In the genomic region with DNA sequence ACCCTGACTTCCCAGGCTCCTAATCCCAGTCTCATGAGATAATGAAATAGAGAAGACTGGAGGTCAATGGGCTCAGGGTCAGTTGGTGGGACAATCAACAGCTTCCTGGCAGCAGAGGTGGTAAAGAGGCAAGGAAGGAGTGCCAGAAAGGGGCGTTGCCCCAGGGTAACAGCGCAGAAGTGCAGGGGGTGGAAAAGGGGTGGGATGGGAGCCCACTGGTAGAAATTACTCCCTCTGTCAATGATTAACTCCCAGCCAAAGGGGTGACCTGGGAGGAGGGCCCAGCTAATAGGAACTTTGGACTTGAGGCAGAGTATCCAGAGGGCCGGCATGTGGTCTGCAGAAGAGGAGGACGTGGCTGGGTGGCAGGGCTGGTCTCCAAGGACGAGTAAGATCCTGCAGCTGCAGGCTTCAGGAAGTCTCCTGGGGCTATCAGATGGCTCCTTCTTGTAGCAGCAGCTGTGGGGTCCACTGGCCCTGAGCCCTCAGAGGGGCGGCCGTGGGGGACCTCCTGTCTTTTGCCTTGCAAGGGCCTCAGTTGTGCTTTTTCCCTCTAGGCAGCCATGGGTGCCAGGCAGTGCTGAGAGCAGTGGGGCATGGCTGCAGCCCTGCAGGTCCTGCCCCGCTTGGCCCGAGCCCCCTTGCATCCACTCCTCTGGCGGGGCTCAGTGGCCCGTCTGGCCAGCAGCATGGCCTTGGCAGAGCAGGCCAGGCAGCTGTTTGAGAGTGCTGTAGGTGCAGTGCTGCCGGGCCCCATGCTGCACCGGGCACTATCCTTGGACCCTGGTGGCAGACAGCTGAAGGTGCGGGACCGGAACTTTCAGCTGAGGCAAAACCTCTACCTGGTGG, we compare ENCODE assay signal across 1 cellular context.
TF ChIP-seq lines count a peak whose summit lies in the region.

No MANE protein-coding gene starts in this region.

TF ChIP-seq in HepG2, 621 proteins besides CTCF, POLR2A, EP300 and RAD21 (continued from another document and continues in another):
- TF ChIP-seq, protein P1, sequence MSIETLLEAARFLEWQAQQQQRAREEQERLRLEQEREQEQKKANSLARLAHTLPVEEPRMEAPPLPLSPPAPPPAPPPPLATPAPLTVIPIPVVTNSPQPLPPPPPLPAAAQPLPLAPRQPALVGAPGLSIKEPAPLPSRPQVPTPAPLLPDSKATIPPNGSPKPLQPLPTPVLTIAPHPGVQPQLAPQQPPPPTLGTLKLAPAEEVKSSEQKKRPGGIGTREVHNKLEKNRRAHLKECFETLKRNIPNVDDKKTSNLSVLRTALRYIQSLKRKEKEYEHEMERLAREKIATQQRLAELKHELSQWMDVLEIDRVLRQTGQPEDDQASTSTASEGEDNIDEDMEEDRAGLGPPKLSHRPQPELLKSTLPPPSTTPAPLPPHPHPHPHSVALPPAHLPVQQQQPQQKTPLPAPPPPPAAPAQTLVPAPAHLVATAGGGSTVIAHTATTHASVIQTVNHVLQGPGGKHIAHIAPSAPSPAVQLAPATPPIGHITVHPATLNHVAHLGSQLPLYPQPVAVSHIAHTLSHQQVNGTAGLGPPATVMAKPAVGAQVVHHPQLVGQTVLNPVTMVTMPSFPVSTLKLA (IDR thresholded peaks at IDR 0.05) = no peak
- TF ChIP-seq ZFP82 (CRISPR knock-in tag; IDR thresholded peaks at IDR 0.05; ENCODE audit: borderline replicate concordance) (no peak), ZNF329 (CRISPR knock-in tag; IDR thresholded peaks at IDR 0.05; ENCODE audit: low read depth) (no peak; the same call in 1 of the 2 replicates), CBX5 (CRISPR knock-in tag; IDR thresholded peaks at IDR 0.05; ENCODE audit: borderline replicate concordance) (no peak; the same call in 1 of the 2 replicates), ZNF274 (CRISPR knock-in tag; IDR thresholded peaks at IDR 0.05) (peak; percentile 23; the same call in 1 of the 2 replicates), SMAD3 (CRISPR knock-in tag; IDR thresholded peaks at IDR 0.05) (no peak; the same call in 1 of the 2 replicates), MED13 (CRISPR knock-in tag; IDR thresholded peaks at IDR 0.05) (0 out of 2 replicates have a peak, but pooled peaks have one; percentile 35), SP2 (CRISPR knock-in tag; IDR thresholded peaks at IDR 0.05) (peak; percentile 3; the same call in 1 of the 2 replicates), FOXA3 (CRISPR knock-in tag; IDR thresholded peaks at IDR 0.05) (peak; percentile 62), ZNF577 (CRISPR knock-in tag; IDR thresholded peaks at IDR 0.05; ENCODE audit: borderline replicate concordance, low read depth) (no peak), ZSCAN29 (CRISPR knock-in tag; conservative IDR thresholded peaks at IDR 0.05) (0 out of 2 replicates have a peak, but pooled peaks have one; percentile 41), IKZF4 (CRISPR knock-in tag; IDR thresholded peaks at IDR 0.05; ENCODE audit: borderline replicate concordance, low read depth, not compliant biosample characterization) (no peak), ZNF782 (CRISPR knock-in tag; IDR thresholded peaks at IDR 0.05; ENCODE audit: borderline replicate concordance) (no peak; the same call in 1 of the 2 replicates), KMT2A (CRISPR knock-in tag; IDR thresholded peaks at IDR 0.05) (no peak; the same call in 1 of the 2 replicates), RBAK (CRISPR knock-in tag; IDR thresholded peaks at IDR 0.05) (no peak), ZNF780A (CRISPR knock-in tag; IDR thresholded peaks at IDR 0.05) (no peak), SKI (IDR thresholded peaks at IDR 0.05; ENCODE audit: partially characterized antibody) (no peak), ZSCAN31 (CRISPR knock-in tag; IDR thresholded peaks at IDR 0.05; ENCODE audit: low read depth) (no peak; the same call in 1 of the 2 replicates), KLF6 (CRISPR knock-in tag; IDR thresholded peaks at IDR 0.05) (peak; percentile 75; the same call in 1 of the 2 replicates), ZBTB21 (CRISPR knock-in tag; IDR thresholded peaks at IDR 0.05) (no peak), JARID2 (CRISPR knock-in tag; IDR thresholded peaks at IDR 0.05; ENCODE audit: insufficient replicate concordance) (no peak), ZNF530 (CRISPR knock-in tag; IDR thresholded peaks at IDR 0.05; ENCODE audit: low read depth) (no peak), KDM6A (CRISPR knock-in tag; IDR thresholded peaks at IDR 0.05; ENCODE audit: low read depth) (peak; percentile 54; the same call in 1 of the 2 replicates)
- TF ChIP-seq, protein P2, sequence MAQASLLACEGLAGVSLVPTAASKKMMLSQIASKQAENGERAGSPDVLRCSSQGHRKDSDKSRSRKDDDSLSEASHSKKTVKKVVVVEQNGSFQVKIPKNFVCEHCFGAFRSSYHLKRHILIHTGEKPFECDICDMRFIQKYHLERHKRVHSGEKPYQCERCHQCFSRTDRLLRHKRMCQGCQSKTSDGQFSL (CRISPR knock-in tag; IDR thresholded peaks at IDR 0.05) = no peak
- TF ChIP-seq, protein P3, sequence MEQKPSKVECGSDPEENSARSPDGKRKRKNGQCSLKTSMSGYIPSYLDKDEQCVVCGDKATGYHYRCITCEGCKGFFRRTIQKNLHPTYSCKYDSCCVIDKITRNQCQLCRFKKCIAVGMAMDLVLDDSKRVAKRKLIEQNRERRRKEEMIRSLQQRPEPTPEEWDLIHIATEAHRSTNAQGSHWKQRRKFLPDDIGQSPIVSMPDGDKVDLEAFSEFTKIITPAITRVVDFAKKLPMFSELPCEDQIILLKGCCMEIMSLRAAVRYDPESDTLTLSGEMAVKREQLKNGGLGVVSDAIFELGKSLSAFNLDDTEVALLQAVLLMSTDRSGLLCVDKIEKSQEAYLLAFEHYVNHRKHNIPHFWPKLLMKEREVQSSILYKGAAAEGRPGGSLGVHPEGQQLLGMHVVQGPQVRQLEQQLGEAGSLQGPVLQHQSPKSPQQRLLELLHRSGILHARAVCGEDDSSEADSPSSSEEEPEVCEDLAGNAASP (CRISPR knock-in tag; IDR thresholded peaks at IDR 0.05; ENCODE audit: borderline replicate concordance) = peak; percentile 26; the same call in 1 of the 2 replicates
- TF ChIP-seq, protein P4, sequence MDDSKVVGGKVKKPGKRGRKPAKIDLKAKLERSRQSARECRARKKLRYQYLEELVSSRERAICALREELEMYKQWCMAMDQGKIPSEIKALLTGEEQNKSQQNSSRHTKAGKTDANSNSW (CRISPR knock-in tag; IDR thresholded peaks at IDR 0.05; ENCODE audit: borderline replicate concordance) = peak; percentile 37; the same call in 1 of the 2 replicates
- TF ChIP-seq, protein P5, sequence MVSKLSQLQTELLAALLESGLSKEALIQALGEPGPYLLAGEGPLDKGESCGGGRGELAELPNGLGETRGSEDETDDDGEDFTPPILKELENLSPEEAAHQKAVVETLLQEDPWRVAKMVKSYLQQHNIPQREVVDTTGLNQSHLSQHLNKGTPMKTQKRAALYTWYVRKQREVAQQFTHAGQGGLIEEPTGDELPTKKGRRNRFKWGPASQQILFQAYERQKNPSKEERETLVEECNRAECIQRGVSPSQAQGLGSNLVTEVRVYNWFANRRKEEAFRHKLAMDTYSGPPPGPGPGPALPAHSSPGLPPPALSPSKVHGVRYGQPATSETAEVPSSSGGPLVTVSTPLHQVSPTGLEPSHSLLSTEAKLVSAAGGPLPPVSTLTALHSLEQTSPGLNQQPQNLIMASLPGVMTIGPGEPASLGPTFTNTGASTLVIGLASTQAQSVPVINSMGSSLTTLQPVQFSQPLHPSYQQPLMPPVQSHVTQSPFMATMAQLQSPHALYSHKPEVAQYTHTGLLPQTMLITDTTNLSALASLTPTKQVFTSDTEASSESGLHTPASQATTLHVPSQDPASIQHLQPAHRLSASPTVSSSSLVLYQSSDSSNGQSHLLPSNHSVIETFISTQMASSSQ (IDR thresholded peaks at IDR 0.05; ENCODE audit: low read depth) = peak; percentile 99
- TF ChIP-seq, protein P5 (CRISPR knock-in tag; IDR thresholded peaks at IDR 0.05; ENCODE audit: borderline replicate concordance) = peak; percentile 99
- TF ChIP-seq, protein P6, sequence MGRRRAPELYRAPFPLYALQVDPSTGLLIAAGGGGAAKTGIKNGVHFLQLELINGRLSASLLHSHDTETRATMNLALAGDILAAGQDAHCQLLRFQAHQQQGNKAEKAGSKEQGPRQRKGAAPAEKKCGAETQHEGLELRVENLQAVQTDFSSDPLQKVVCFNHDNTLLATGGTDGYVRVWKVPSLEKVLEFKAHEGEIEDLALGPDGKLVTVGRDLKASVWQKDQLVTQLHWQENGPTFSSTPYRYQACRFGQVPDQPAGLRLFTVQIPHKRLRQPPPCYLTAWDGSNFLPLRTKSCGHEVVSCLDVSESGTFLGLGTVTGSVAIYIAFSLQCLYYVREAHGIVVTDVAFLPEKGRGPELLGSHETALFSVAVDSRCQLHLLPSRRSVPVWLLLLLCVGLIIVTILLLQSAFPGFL (CRISPR knock-in tag; IDR thresholded peaks at IDR 0.05) = no peak
- TF ChIP-seq, protein P7, sequence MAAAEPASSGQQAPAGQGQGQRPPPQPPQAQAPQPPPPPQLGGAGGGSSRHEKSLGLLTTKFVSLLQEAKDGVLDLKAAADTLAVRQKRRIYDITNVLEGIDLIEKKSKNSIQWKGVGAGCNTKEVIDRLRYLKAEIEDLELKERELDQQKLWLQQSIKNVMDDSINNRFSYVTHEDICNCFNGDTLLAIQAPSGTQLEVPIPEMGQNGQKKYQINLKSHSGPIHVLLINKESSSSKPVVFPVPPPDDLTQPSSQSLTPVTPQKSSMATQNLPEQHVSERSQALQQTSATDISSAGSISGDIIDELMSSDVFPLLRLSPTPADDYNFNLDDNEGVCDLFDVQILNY (CRISPR knock-in tag; conservative IDR thresholded peaks at IDR 0.05) = no peak
- TF ChIP-seq, protein P8, sequence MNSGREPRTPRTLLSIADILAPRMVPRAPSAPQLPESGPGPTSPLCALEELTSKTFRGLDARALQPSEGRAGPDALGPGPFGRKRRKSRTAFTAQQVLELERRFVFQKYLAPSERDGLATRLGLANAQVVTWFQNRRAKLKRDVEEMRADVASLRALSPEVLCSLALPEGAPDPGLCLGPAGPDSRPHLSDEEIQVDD (CRISPR knock-in tag; IDR thresholded peaks at IDR 0.05; ENCODE audit: borderline replicate concordance) = no peak
- TF ChIP-seq, protein P9, sequence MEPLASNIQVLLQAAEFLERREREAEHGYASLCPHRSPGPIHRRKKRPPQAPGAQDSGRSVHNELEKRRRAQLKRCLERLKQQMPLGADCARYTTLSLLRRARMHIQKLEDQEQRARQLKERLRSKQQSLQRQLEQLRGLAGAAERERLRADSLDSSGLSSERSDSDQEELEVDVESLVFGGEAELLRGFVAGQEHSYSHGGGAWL (CRISPR knock-in tag; IDR thresholded peaks at IDR 0.05) = peak; percentile 64; the same call in 1 of the 2 replicates
- TF ChIP-seq, protein P10, sequence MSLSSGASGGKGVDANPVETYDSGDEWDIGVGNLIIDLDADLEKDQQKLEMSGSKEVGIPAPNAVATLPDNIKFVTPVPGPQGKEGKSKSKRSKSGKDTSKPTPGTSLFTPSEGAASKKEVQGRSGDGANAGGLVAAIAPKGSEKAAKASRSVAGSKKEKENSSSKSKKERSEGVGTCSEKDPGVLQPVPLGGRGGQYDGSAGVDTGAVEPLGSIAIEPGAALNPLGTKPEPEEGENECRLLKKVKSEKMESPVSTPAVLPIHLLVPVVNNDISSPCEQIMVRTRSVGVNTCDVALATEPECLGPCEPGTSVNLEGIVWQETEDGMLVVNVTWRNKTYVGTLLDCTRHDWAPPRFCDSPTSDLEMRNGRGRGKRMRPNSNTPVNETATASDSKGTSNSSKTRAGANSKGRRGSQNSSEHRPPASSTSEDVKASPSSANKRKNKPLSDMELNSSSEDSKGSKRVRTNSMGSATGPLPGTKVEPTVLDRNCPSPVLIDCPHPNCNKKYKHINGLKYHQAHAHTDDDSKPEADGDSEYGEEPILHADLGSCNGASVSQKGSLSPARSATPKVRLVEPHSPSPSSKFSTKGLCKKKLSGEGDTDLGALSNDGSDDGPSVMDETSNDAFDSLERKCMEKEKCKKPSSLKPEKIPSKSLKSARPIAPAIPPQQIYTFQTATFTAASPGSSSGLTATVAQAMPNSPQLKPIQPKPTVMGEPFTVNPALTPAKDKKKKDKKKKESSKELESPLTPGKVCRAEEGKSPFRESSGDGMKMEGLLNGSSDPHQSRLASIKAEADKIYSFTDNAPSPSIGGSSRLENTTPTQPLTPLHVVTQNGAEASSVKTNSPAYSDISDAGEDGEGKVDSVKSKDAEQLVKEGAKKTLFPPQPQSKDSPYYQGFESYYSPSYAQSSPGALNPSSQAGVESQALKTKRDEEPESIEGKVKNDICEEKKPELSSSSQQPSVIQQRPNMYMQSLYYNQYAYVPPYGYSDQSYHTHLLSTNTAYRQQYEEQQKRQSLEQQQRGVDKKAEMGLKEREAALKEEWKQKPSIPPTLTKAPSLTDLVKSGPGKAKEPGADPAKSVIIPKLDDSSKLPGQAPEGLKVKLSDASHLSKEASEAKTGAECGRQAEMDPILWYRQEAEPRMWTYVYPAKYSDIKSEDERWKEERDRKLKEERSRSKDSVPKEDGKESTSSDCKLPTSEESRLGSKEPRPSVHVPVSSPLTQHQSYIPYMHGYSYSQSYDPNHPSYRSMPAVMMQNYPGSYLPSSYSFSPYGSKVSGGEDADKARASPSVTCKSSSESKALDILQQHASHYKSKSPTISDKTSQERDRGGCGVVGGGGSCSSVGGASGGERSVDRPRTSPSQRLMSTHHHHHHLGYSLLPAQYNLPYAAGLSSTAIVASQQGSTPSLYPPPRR (CRISPR knock-in tag; IDR thresholded peaks at IDR 0.05; ENCODE audit: borderline replicate concordance) = peak; percentile 75
- TF ChIP-seq, protein P11, sequence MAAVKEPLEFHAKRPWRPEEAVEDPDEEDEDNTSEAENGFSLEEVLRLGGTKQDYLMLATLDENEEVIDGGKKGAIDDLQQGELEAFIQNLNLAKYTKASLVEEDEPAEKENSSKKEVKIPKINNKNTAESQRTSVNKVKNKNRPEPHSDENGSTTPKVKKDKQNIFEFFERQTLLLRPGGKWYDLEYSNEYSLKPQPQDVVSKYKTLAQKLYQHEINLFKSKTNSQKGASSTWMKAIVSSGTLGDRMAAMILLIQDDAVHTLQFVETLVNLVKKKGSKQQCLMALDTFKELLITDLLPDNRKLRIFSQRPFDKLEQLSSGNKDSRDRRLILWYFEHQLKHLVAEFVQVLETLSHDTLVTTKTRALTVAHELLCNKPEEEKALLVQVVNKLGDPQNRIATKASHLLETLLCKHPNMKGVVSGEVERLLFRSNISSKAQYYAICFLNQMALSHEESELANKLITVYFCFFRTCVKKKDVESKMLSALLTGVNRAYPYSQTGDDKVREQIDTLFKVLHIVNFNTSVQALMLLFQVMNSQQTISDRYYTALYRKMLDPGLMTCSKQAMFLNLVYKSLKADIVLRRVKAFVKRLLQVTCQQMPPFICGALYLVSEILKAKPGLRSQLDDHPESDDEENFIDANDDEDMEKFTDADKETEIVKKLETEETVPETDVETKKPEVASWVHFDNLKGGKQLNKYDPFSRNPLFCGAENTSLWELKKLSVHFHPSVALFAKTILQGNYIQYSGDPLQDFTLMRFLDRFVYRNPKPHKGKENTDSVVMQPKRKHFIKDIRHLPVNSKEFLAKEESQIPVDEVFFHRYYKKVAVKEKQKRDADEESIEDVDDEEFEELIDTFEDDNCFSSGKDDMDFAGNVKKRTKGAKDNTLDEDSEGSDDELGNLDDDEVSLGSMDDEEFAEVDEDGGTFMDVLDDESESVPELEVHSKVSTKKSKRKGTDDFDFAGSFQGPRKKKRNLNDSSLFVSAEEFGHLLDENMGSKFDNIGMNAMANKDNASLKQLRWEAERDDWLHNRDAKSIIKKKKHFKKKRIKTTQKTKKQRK (IDR thresholded peaks at IDR 0.05; ENCODE audit: low read length) = no peak
